ENCODE assay signal across 8 cellular contexts in the genomic region with DNA sequence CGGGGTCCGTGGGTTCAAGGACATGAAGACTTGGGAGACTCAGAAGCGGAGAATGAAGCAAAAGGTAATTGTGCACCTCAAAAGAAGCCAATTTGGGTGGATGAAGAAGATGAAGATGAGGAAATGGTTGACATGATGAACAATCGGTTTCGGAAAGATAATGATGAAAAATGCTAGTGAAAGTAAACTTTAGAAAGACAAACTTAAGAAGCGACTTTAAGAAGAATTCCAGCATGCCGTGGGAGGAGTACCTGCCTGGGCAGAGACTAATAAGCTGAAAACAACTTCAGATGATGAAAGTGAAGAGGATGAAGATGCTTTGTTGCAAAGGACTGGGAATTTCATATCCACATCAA. TPM values are rescaled to one million over a fixed set of nuclear protein-coding genes. Genes with fewer than 3 reads are reported as not detected.
DNase-seq lines count a peak whose midpoint lies in the region; ATAC-seq and TF ChIP-seq lines count a peak whose summit lies in the region.

No MANE protein-coding gene starts in this region.

- H3K27me3 Mint-ChIP-seq in T-helper 17 cell = peaks cover 18% of the 10 kb centered on the region

- peaks cover 11% of the 10 kb centered on the region for H3K36me3 Mint-ChIP-seq in T-helper 17 cell (ENCODE audit: low read depth)

- H3K27me3 ChIP-seq in rectal smooth muscle tissue (ENCODE audit: control insufficient read depth, insufficient read depth, low read length) = no peaks in the 10 kb centered on the region

- DNase-seq in GM12864 (ENCODE audit: low read depth) (no peak), T-helper 17 cell (no peak), fibroblast of villous mesenchyme (ENCODE audit: low read depth) (no peak), NCI-H526 (lab: John Stamatoyannopoulos, UW) (no peak), sciatic nerve (ENCODE audit: low spot score) (no peak), kidney tubule cell (ENCODE audit: low spot score) (no peak), superior temporal gyrus (ENCODE audit: extremely low spot score) (no peak)

- peak overlapping the region; percentile 47 for H3K4me3 ChIP-seq in GM12864 (ENCODE audit: low read depth, low read length)
- H3K4me3 ChIP-seq in fibroblast of villous mesenchyme (ENCODE audit: low read depth, low read length) = peak overlapping the region; percentile 61
- H3K4me3 ChIP-seq in rectal smooth muscle tissue (ENCODE audit: low read length) = peak overlapping the region; percentile 70

- peak overlapping the region; percentile 32 for H3K27ac ChIP-seq in rectal smooth muscle tissue (ENCODE audit: low read depth, low read length)

- H3K4me1 ChIP-seq in rectal smooth muscle tissue (ENCODE audit: control insufficient read depth, insufficient read depth, low read length) = no peaks in the 10 kb centered on the region

- TF ChIP-seq CTCF in GM12864 (IDR thresholded peaks at IDR 0.05; ENCODE audit: low read depth, low read length, missing control alignments) (no peak), fibroblast of villous mesenchyme (IDR thresholded peaks at IDR 0.05; ENCODE audit: insufficient read depth, low read depth, low read length) (no peak)

- H3K4me1 Mint-ChIP-seq in T-helper 17 cell = peaks cover 10% of the 10 kb centered on the region

- H3K27ac Mint-ChIP-seq in T-helper 17 cell = peak overlapping the region; percentile 92

- H3K4me3 Mint-ChIP-seq in T-helper 17 cell = peak overlapping the region; percentile 98

- intact Hi-C loops in sciatic nerve (cut with DNase I) = no loop called here

- H3K9ac ChIP-seq in rectal smooth muscle tissue (ENCODE audit: low read length) = peak overlapping the region; percentile 21

- no peaks in the 10 kb centered on the region for H3K36me3 ChIP-seq in rectal smooth muscle tissue (ENCODE audit: control insufficient read depth, insufficient read depth, low read length)

- no peaks in the 10 kb centered on the region for H3K9me3 ChIP-seq in T-helper 17 cell (ENCODE audit: control insufficient read depth, low read length, poor library complexity, severe bottlenecking)

- no peak for ATAC-seq in T-helper 17 cell
- ATAC-seq in sciatic nerve = no peak

RNA-seq across cellular contexts. Expression of a gene that starts 43.5 kb away (rescaled TPM):
- total RNA-seq in T-helper 17 cell (10 to 100 TPM; 13.1 to 15.8 TPM), fibroblast of villous mesenchyme (8.7 and 21.2 TPM in 2 replicates), sciatic nerve (10.0 TPM)
